In the genomic region with DNA sequence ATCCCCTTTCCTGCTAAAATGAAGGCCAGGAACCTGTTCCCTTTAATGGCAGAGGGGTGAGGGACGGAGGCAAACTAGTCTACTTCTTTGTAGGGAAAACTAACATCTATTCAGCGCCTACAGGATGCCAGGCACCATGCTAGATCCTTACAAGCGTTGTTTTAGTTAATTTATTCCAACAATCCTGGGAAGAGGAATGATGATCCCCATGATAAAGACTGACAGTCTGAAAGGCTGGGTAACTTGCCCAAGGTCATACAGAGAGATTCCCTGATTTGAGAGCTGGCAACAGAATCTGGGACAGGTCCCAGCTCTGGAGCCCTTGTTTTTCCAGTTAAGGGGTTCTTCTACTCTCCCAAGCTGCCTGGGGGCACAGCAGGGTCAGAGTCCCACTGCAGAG, we compare ENCODE assay signal across 7 cellular contexts. TPM values are rescaled to one million over a fixed set of nuclear protein-coding genes. Genes with fewer than 3 reads are reported as not detected.
A peak's percentile ranks its signal among the peaks of the same experiment; 100 is the strongest.
DNase-seq lines count a peak whose midpoint lies in the region; ATAC-seq and TF ChIP-seq lines count a peak whose summit lies in the region.

No MANE protein-coding gene starts in this region.

- WGBS in esophagus muscularis mucosa, result 39% methylated on average over 3 of the region's 3 CpGs

- H3K9ac ChIP-seq in skeletal muscle satellite cell (ENCODE audit: low read depth, low read length), result peak overlapping the region; percentile 37

- TF ChIP-seq CTCF in GM23338 (conservative IDR thresholded peaks at IDR 0.05; ENCODE audit: low read depth in 2 of 2) (no peak), Peyer's patch (IDR thresholded peaks at IDR 0.05) (no peak), esophagus muscularis mucosa (IDR thresholded peaks at IDR 0.05) (no peak), endothelial cell (IDR thresholded peaks at IDR 0.05; ENCODE audit: unreplicated experiment) (no peak)

- no peaks in the 10 kb centered on the region for H3K79me2 ChIP-seq in GM23338 (replicated peaks; ENCODE audit: insufficient read depth)

- TF ChIP-seq POLR2A in Peyer's patch (IDR thresholded peaks at IDR 0.05) (no peak), esophagus muscularis mucosa (IDR thresholded peaks at IDR 0.05; ENCODE audit: low read depth) (no peak)

- H3K36me3 ChIP-seq in GM23338 (ENCODE audit: insufficient read depth) (no peaks in the 10 kb centered on the region), Peyer's patch (no peaks in the 10 kb centered on the region), esophagus muscularis mucosa (no peaks in the 10 kb centered on the region), skeletal muscle satellite cell (ENCODE audit: insufficient read depth, low read length) (no peaks in the 10 kb centered on the region)

- no peak for TF ChIP-seq EP300 in esophagus muscularis mucosa (IDR thresholded peaks at IDR 0.05)

- no peaks in the 10 kb centered on the region for H3K36me3 Mint-ChIP-seq in GM23338 (ENCODE audit: low read depth)
- no peaks in the 10 kb centered on the region for H3K36me3 Mint-ChIP-seq in endothelial cell (ENCODE audit: low read depth, unreplicated experiment)

- no peaks in the 10 kb centered on the region for H4K20me1 ChIP-seq in GM23338 (replicated peaks; ENCODE audit: insufficient read depth)

- H3K9me2 ChIP-seq in GM23338 (ENCODE audit: insufficient read depth), result no peaks in the 10 kb centered on the region

- H3K4me1 ChIP-seq in GM23338 (ENCODE audit: insufficient read depth), result peaks cover 15% of the 10 kb centered on the region; the same call in 1 of the 2 replicates
- peaks cover 0 to 74% (median 43%) of the 10 kb centered on the region in 4 donors for H3K4me1 ChIP-seq in Peyer's patch
- peaks cover 18 to 42% (median 32%) of the 10 kb centered on the region in 4 donors for H3K4me1 ChIP-seq in esophagus muscularis mucosa
- peaks cover 37% of the 10 kb centered on the region for H3K4me1 ChIP-seq in skeletal muscle satellite cell (ENCODE audit: control insufficient read depth, insufficient read depth, low read length)

- H3K9me3 ChIP-seq in Peyer's patch (no peaks in the 10 kb centered on the region), esophagus muscularis mucosa (no peaks in the 10 kb centered on the region), skeletal muscle satellite cell (replicated peaks; ENCODE audit: low read length) (no peaks in the 10 kb centered on the region)

- H3K4me3 ChIP-seq in GM23338 (peak overlapping the region; percentile 70), Peyer's patch (peak overlapping the region in 3 of 4 donors; percentile 24 to 65 (median 44)), esophagus muscularis mucosa (peak overlapping the region; percentile 58 to 65 (median 60)), skeletal muscle satellite cell (ENCODE audit: low read length) (peak overlapping the region; percentile 62)

- ATAC-seq in GM23338 (no peak), GM18909 (IDR thresholded peaks at IDR 0.05; ENCODE audit: poor library complexity, unreplicated experiment) (no peak)

- H3K4me1 Mint-ChIP-seq in GM23338 (peaks cover 27% of the 10 kb centered on the region), endothelial cell (ENCODE audit: unreplicated experiment) (no peaks in the 10 kb centered on the region)

- peak overlapping the region; percentile 83 for H3K4me3 Mint-ChIP-seq in GM23338
- no peak overlapping the region for H3K4me3 Mint-ChIP-seq in endothelial cell (ENCODE audit: unreplicated experiment)

- H3K27me3 Mint-ChIP-seq in GM23338 (ENCODE audit: insufficient read depth, low read depth, poor library complexity) (peaks cover 33% of the 10 kb centered on the region), endothelial cell (ENCODE audit: unreplicated experiment) (peaks cover 3% of the 10 kb centered on the region)

- DNase-seq in GM23338 (ENCODE audit: low spot score) (no peak), Peyer's patch (no peak), esophagus muscularis mucosa (ENCODE audit: extremely low spot score) (no peak), endothelial cell (ENCODE audit: low spot score) (no peak), NCI-H187 treated with DMSO at 0.1 percent for 48 hours (lab: John Stamatoyannopoulos, UW) (no peak)

- intact Hi-C loops in esophagus muscularis mucosa (cut with DNase I), result loop anchor here (10.0 kb wide), 1 partner anchor 187 kb away; the partner anchor contains the start of gene HNRNPR

- peak overlapping the region; percentile 99 for H2AFZ ChIP-seq in GM23338

- peak overlapping the region; percentile 30; the same call in 1 of the 2 replicates for H3K27ac ChIP-seq in GM23338 (ENCODE audit: low read depth)
- H3K27ac ChIP-seq in Peyer's patch, result peak overlapping the region in 3 of 4 donors; percentile 10 to 77 (median 43)
- H3K27ac ChIP-seq in esophagus muscularis mucosa (replicated peaks in 1 of 4), result peak overlapping the region; percentile 32 to 72 (median 56)

- H3K4me2 ChIP-seq in GM23338 (peak overlapping the region; percentile 74), skeletal muscle satellite cell (ENCODE audit: low read length) (peak overlapping the region; percentile 81)

- H3F3A ChIP-seq in GM23338 (replicated peaks; ENCODE audit: low read depth), result peaks cover 12% of the 10 kb centered on the region; the same call in 1 of the 2 replicates

- H3K27me3 ChIP-seq in GM23338 (ENCODE audit: insufficient read depth) (peaks cover 42% of the 10 kb centered on the region), Peyer's patch (no peaks in the 10 kb centered on the region), esophagus muscularis mucosa (peaks cover 0 to 40% (median 0%) of the 10 kb centered on the region in 4 donors), skeletal muscle satellite cell (ENCODE audit: control insufficient read depth, insufficient read depth, low read length) (no peaks in the 10 kb centered on the region)

- H3K9me3 Mint-ChIP-seq in GM23338 (no peaks in the 10 kb centered on the region), endothelial cell (ENCODE audit: unreplicated experiment) (no peaks in the 10 kb centered on the region)

- peak overlapping the region; percentile 52; the same call in 1 of the 2 replicates for H3K27ac Mint-ChIP-seq in GM23338
- H3K27ac Mint-ChIP-seq in endothelial cell (ENCODE audit: unreplicated experiment), result no peak overlapping the region

TF ChIP-seq in GM23338, 12 proteins besides CTCF, POLR2A, EP300 and RAD21 (continues in another document):
- TF ChIP-seq, protein P1, sequence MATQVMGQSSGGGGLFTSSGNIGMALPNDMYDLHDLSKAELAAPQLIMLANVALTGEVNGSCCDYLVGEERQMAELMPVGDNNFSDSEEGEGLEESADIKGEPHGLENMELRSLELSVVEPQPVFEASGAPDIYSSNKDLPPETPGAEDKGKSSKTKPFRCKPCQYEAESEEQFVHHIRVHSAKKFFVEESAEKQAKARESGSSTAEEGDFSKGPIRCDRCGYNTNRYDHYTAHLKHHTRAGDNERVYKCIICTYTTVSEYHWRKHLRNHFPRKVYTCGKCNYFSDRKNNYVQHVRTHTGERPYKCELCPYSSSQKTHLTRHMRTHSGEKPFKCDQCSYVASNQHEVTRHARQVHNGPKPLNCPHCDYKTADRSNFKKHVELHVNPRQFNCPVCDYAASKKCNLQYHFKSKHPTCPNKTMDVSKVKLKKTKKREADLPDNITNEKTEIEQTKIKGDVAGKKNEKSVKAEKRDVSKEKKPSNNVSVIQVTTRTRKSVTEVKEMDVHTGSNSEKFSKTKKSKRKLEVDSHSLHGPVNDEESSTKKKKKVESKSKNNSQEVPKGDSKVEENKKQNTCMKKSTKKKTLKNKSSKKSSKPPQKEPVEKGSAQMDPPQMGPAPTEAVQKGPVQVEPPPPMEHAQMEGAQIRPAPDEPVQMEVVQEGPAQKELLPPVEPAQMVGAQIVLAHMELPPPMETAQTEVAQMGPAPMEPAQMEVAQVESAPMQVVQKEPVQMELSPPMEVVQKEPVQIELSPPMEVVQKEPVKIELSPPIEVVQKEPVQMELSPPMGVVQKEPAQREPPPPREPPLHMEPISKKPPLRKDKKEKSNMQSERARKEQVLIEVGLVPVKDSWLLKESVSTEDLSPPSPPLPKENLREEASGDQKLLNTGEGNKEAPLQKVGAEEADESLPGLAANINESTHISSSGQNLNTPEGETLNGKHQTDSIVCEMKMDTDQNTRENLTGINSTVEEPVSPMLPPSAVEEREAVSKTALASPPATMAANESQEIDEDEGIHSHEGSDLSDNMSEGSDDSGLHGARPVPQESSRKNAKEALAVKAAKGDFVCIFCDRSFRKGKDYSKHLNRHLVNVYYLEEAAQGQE (IDR thresholded peaks at IDR 0.05; ENCODE audit: unreplicated experiment), result no peak
- TF ChIP-seq EZH2phosphoT487 (IDR thresholded peaks at IDR 0.05; ENCODE audit: unreplicated experiment), result no peak
- TF ChIP-seq ZNF114 (CRISPR knock-in tag; IDR thresholded peaks at IDR 0.05), result no peak
- TF ChIP-seq EZH2 (IDR thresholded peaks at IDR 0.05; ENCODE audit: low read depth, unreplicated experiment), result no peak
- no peak for TF ChIP-seq POLR2AphosphoS5 (IDR thresholded peaks at IDR 0.05; ENCODE audit: low read depth)
- no peak for TF ChIP-seq ETS1 (IDR thresholded peaks at IDR 0.05)

RNA-seq across cellular contexts. Expression of gene E2F2, which starts 0.7 kb away (rescaled TPM):
- 2.6 and 3.4 TPM in 2 replicates for total RNA-seq in GM23338 (2014; rRNA removed; shearing (Covaris generic))
- polyA plus RNA-seq in GM23338 (2016; fragmentation: Nextera tagmentation; extraction: Ambion mirVana), result 0.78 and 1.6 TPM in 2 replicates
- total RNA-seq in Peyer's patch (10 to 100 TPM in 3 of 4 donors, 1 to 10 TPM in 1; 6.8 to 16.4 (median 13.6) TPM), esophagus muscularis mucosa (under 1 TPM in 3 of 4 donors, not detected in 1; 0.11 to 0.26 (median 0.17) TPM), endothelial cell (ENCODE audit: unreplicated experiment) (0.69 TPM)
- total RNA-seq in skeletal muscle satellite cell (2012; rRNA removed), result 1.5 TPM in 2 replicates

RNA-seq across cellular contexts. Expression of gene ID3, which starts 27.6 kb away (rescaled TPM):
- 153 and 164 TPM in 2 replicates for total RNA-seq in GM23338 (2014; rRNA removed; shearing (Covaris generic))
- polyA plus RNA-seq in GM23338 (2016; fragmentation: Nextera tagmentation; extraction: Ambion mirVana), result 330 and 345 TPM in 2 replicates
- total RNA-seq in Peyer's patch (100 to 1,000 TPM; 121 to 224 (median 167) TPM), esophagus muscularis mucosa (100 to 1,000 TPM in 3 of 4 donors, 10 to 100 TPM in 1; 75.2 to 352 (median 274) TPM), endothelial cell (ENCODE audit: unreplicated experiment) (240 TPM)
- total RNA-seq in skeletal muscle satellite cell (2012; rRNA removed), result 81.5 and 145 TPM in 2 replicates

RNA-seq across cellular contexts. Expression of gene ASAP3, which starts 47.7 kb away (rescaled TPM):
- total RNA-seq in GM23338 (2014; rRNA removed; shearing (Covaris generic)), result 78.3 and 98.2 TPM in 2 replicates
- polyA plus RNA-seq in GM23338 (2016; fragmentation: Nextera tagmentation; extraction: Ambion mirVana), result 28.0 and 31.3 TPM in 2 replicates
- total RNA-seq in Peyer's patch (10 to 100 TPM; 11.2 to 33.5 (median 25.8) TPM), esophagus muscularis mucosa (10 to 100 TPM; 25.3 to 32.8 (median 27.9) TPM), endothelial cell (ENCODE audit: unreplicated experiment) (36.4 TPM)
- total RNA-seq in skeletal muscle satellite cell (2012; rRNA removed), result 21.0 and 26.6 TPM in 2 replicates
